In the genomic region with DNA sequence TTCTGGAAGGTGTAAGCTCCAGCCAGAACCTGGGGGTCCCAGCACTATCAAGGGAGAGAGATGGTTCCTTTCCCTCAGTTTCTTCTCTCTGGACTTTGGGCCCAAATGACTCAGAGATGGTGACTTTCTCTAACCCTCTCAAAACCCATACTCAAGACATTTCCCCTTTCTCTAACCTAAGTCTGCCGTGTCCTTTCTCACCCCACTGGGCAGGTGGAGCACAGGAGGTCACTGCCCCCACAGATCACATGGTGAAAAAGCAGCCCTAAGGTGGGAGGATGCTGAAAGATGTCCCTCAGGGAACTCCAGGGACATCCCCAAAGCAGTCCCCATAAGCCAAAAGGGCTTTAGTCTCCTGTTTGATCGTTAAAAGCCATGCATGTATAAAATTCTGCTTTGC, we compare ENCODE assay signal across 23 cellular contexts.
DNase-seq lines count a peak whose midpoint lies in the region; ATAC-seq and TF ChIP-seq lines count a peak whose summit lies in the region.
"Had no signal": no experiment of that assay in that cellular context is flagged by ENCODE, and none has a peak within 500 bp of the region (broad histone marks: within the 10 kb centered on the region; RNA-seq: fewer than 3 reads in every experiment).

No MANE protein-coding gene starts in this region.

- ATAC-seq in GM19023 (IDR thresholded peaks at IDR 0.05; ENCODE audit: unreplicated experiment), result peak; percentile 59
- ATAC-seq in HG02678 (IDR thresholded peaks at IDR 0.05; ENCODE audit: unreplicated experiment), result peak; percentile 53
- no peak for ATAC-seq in HG03045 (IDR thresholded peaks at IDR 0.05; ENCODE audit: unreplicated experiment)
- ATAC-seq: PC-3, sciatic nerve, WTC11 had no signal

- no peak overlapping the region for H3K9ac ChIP-seq in neural progenitor cell
- H3K9ac ChIP-seq: GM23248 had no signal

- intact Hi-C loops in PC-9 (cut with micrococcal nuclease; ENCODE audit: unreplicated experiment), result no loop called here

- POLR2A ChIA-PET in PC-9 (lab: Charles Lee; ENCODE audit: unreplicated experiment), result no interaction called here

- H3F3A ChIP-seq in neural progenitor cell (ENCODE audit: low read depth) (no peaks in the 10 kb centered on the region), PC-9 (ENCODE audit: insufficient read depth, low read depth) (no peaks in the 10 kb centered on the region)

- no peak overlapping the region for H3K27ac Mint-ChIP-seq in neural progenitor cell
- H3K27ac Mint-ChIP-seq: dendritic cell treated with granulocyte-macrophage colony-stimulating factor and Interleukin-4, amounts not matched to agents 40 ng/mL and 50 ng/mL, for 4 days; WTC11 had no signal

- H3K27me3 Mint-ChIP-seq in neural progenitor cell (ENCODE audit: insufficient read depth, low read depth), result no peaks in the 10 kb centered on the region

- H2AFZ ChIP-seq in neural progenitor cell (replicated peaks), result no peak overlapping the region
- H2AFZ ChIP-seq in PC-9, result no peak overlapping the region
- H2AFZ ChIP-seq: GM23248 had no signal

- no peaks in the 10 kb centered on the region for H3K9me3 Mint-ChIP-seq in neural progenitor cell
- H3K9me3 Mint-ChIP-seq: dendritic cell treated with granulocyte-macrophage colony-stimulating factor and Interleukin-4, amounts not matched to agents 40 ng/mL and 50 ng/mL, for 4 days; WTC11 had no signal

- no peaks in the 10 kb centered on the region for H3K79me2 ChIP-seq in neural progenitor cell (ENCODE audit: low read depth)
- no peaks in the 10 kb centered on the region for H3K79me2 ChIP-seq in PC-9 (ENCODE audit: low read depth)

- H3K27ac ChIP-seq in neural progenitor cell (no peak overlapping the region), PC-9 (no peak overlapping the region)
- H3K27ac ChIP-seq: cardiac muscle cell, GM23248, heart right ventricle, SJCRH30, transverse colon had no signal

- H3K27me3 ChIP-seq in neural progenitor cell (no peaks in the 10 kb centered on the region), PC-9 (ENCODE audit: insufficient read depth, low read depth) (no peaks in the 10 kb centered on the region)
- H3K27me3 ChIP-seq: cardiac muscle cell, heart right ventricle, SJCRH30, transverse colon had no signal

- H3K4me1 ChIP-seq in neural progenitor cell (no peaks in the 10 kb centered on the region), PC-9 (replicated peaks; ENCODE audit: insufficient read depth) (no peaks in the 10 kb centered on the region)
- H3K4me1 ChIP-seq: SJCRH30 had no signal

- TF ChIP-seq CTCF in GM10266 (IDR thresholded peaks at IDR 0.05; ENCODE audit: control insufficient read depth, insufficient read depth, low read depth, missing control alignments) (no peak), neural progenitor cell (IDR thresholded peaks at IDR 0.05) (no peak), PC-9 (conservative IDR thresholded peaks at IDR 0.05) (no peak)

- no peaks in the 10 kb centered on the region for H4K20me1 ChIP-seq in neural progenitor cell (ENCODE audit: low read depth)
- no peaks in the 10 kb centered on the region for H4K20me1 ChIP-seq in PC-9 (ENCODE audit: insufficient read depth)

- H3K4me3 ChIP-seq in neural progenitor cell (no peak overlapping the region), PC-9 (no peak overlapping the region)
- H3K4me3 ChIP-seq: cardiac muscle cell, GM23248, heart right ventricle, SJCRH30, transverse colon had no signal

- no peaks in the 10 kb centered on the region for H3K36me3 ChIP-seq in neural progenitor cell
- no peaks in the 10 kb centered on the region for H3K36me3 ChIP-seq in PC-9 (ENCODE audit: low read depth)
- H3K36me3 ChIP-seq: cardiac muscle cell, heart right ventricle, SJCRH30, transverse colon had no signal

- H3K4me2 ChIP-seq in neural progenitor cell (no peak overlapping the region), PC-9 (no peak overlapping the region)

- no peaks in the 10 kb centered on the region for H3K36me3 Mint-ChIP-seq in neural progenitor cell
- H3K36me3 Mint-ChIP-seq: WTC11 had no signal

- no TSS peak for BruUV-seq in PC-9 (replicated peaks; lab: Mats Ljungman, UMichigan)

- CTCF ChIA-PET in PC-9 (lab: Charles Lee), result no interaction called here

- DNase-seq in GM10266 (ENCODE audit: extremely low spot score) (peak; percentile 46), germinal center (ENCODE audit: low spot score) (peak; percentile 41), NCI-H2196 treated with DMSO at 0.1 percent for 48 hours (lab: John Stamatoyannopoulos, UW; ENCODE audit: unreplicated experiment) (no peak), neural progenitor cell (ENCODE audit: low spot score) (no peak), PC-9 (no peak)
- DNase-seq: activated effector memory CD4-positive, alpha-beta T cell treated with Interleukin-2 at 50 U/mL for 16 hours; amniotic stem cell; GM23248; heart right ventricle; NCI-H146; NCI-H2171; NCI-H69; PC-3; SJCRH30; stimulated activated naive CD4-positive, alpha-beta T cell; transverse colon had no signal

- H3K9me2 ChIP-seq in PC-9 (ENCODE audit: insufficient read depth), result no peaks in the 10 kb centered on the region

- H3K9me3 ChIP-seq in neural progenitor cell (ENCODE audit: low read depth) (no peaks in the 10 kb centered on the region), PC-9 (ENCODE audit: insufficient read depth, low read depth) (no peaks in the 10 kb centered on the region)
- H3K9me3 ChIP-seq: heart right ventricle, SJCRH30, transverse colon had no signal

- no peaks in the 10 kb centered on the region for H3K4me1 Mint-ChIP-seq in neural progenitor cell
- H3K4me1 Mint-ChIP-seq: WTC11 had no signal

- no peak overlapping the region for H3K4me3 Mint-ChIP-seq in neural progenitor cell
- H3K4me3 Mint-ChIP-seq: dendritic cell treated with granulocyte-macrophage colony-stimulating factor and Interleukin-4, amounts not matched to agents 40 ng/mL and 50 ng/mL, for 4 days; WTC11 had no signal

Comparison
In these comparisons a context has a peak if more than half of its experiments do, and no peak if none do; other contexts are left out.
1. DNase-seq: peak in GM10266 (single experiment) and germinal center (single experiment); none in NCI-H2196 treated with DMSO at 0.1 percent for 48 hours (single experiment), neural progenitor cell (single experiment) and PC-9 (0 of 2).